In the genomic region with DNA sequence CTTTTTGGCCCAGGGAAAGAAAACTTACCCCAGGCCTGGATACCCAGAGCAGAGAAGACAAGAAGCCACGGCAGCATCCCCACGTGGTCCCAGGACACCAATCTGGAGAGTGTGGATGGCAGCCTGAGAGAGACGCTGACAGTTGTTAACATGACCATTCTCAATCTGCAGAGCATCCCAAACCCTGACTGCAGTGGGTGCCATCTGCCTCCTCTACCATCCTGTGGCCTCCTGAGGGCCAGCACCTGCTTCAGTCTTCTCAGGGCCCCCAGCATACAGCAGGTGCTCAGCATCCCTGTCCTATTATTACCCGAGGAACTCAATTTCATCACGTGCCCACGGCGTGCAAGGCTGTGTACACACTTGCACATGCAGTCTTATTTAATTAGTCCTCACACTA, we compare ENCODE assay signal across 19 cellular contexts. TPM values are rescaled to one million over a fixed set of nuclear protein-coding genes. Genes with fewer than 3 reads are reported as not detected.
DNase-seq lines count a peak whose midpoint lies in the region; ATAC-seq and TF ChIP-seq lines count a peak whose summit lies in the region.
"Had no signal": no experiment of that assay in that cellular context is flagged by ENCODE, and none has a peak within 500 bp of the region (broad histone marks: within the 10 kb centered on the region; RNA-seq: fewer than 3 reads in every experiment).

No MANE protein-coding gene starts in this region.

- H3K4me3 Mint-ChIP-seq in glutamatergic neuron (ENCODE audit: unreplicated experiment): no peak overlapping the region
- H3K4me3 Mint-ChIP-seq: HFFc6 had no signal

- no peaks in the 10 kb centered on the region for H3K9me3 Mint-ChIP-seq in glutamatergic neuron (ENCODE audit: unreplicated experiment)
- H3K9me3 Mint-ChIP-seq: HFFc6 had no signal

- peaks cover 7% of the 10 kb centered on the region for H3K27me3 Mint-ChIP-seq in glutamatergic neuron (ENCODE audit: unreplicated experiment)

- DNase-seq in NCI-H146 (lab: John Stamatoyannopoulos, UW): peak; percentile 44
- DNase-seq in NCI-H146 treated with DMSO at 0.1 percent for 48 hours (lab: John Stamatoyannopoulos, UW; ENCODE audit: unreplicated experiment): no peak
- peak; percentile 2 for DNase-seq in AG20443 (ENCODE audit: low spot score)
- DNase-seq in SHP77 treated with DMSO at 0.1 percent for 48 hours (lab: John Stamatoyannopoulos, UW): peak; percentile 23
- no peak for DNase-seq in glutamatergic neuron
- DNase-seq in NCI-H1417 treated with DMSO at 0.1 percent for 48 hours (lab: John Stamatoyannopoulos, UW): no peak
- DNase-seq: 8988T, COR-L47, HFFc6, MM.1S, NCI-H1105, NCI-H2029 treated with DMSO at 0.1 percent for 48 hours, SW 1271 had no signal

- no peak for TF ChIP-seq CTCF in glutamatergic neuron (IDR thresholded peaks at IDR 0.05; ENCODE audit: partially characterized antibody, unreplicated experiment)

- peak overlapping the region; percentile 2 for H3K27ac Mint-ChIP-seq in glutamatergic neuron (ENCODE audit: unreplicated experiment)
- H3K27ac Mint-ChIP-seq: HFFc6 had no signal

- no peak for ATAC-seq in HG02759 (IDR thresholded peaks at IDR 0.05; ENCODE audit: unreplicated experiment)
- no peak for ATAC-seq in HG02870 (IDR thresholded peaks at IDR 0.05; ENCODE audit: unreplicated experiment)
- ATAC-seq: HepG2 had no signal

- H3K4me1 Mint-ChIP-seq in glutamatergic neuron (ENCODE audit: low read depth, unreplicated experiment): no peaks in the 10 kb centered on the region

- H3K36me3 Mint-ChIP-seq in glutamatergic neuron (ENCODE audit: unreplicated experiment): no peaks in the 10 kb centered on the region

RNA-seq across cellular contexts. Expression of gene PGLYRP4, which starts 0.8 kb away (rescaled TPM):
- not detected for total RNA-seq in glutamatergic neuron (ENCODE audit: unreplicated experiment)
- total RNA-seq: H4, HepG2, HFFc6, RPMI7951, SJSA1 had no signal

RNA-seq across cellular contexts. Expression of gene S100A9, which starts 9.8 kb away (rescaled TPM):
- not detected for total RNA-seq in glutamatergic neuron (ENCODE audit: unreplicated experiment)
- total RNA-seq: H4, HFFc6, SJSA1 had no signal

RNA-seq across cellular contexts. Expression of gene S100A12, which starts 27.6 kb away (rescaled TPM):
- not detected for total RNA-seq in glutamatergic neuron (ENCODE audit: unreplicated experiment)
- total RNA-seq: H4, HepG2, HFFc6, RPMI7951, SJSA1 had no signal

RNA-seq across cellular contexts. Expression of gene PGLYRP3, which starts 35.1 kb away (rescaled TPM):
- not detected for total RNA-seq in glutamatergic neuron (ENCODE audit: unreplicated experiment)
- total RNA-seq: H4, HepG2, HFFc6, RPMI7951, SJSA1 had no signal

RNA-seq across cellular contexts. Expression of gene S100A8, which starts 43.0 kb away (rescaled TPM):
- total RNA-seq in glutamatergic neuron (ENCODE audit: unreplicated experiment): not detected
- total RNA-seq: H4, HepG2, HFFc6, SJSA1 had no signal

Comparison
In these comparisons a context has a peak if more than half of its experiments do, and no peak if none do; other contexts are left out.
1. DNase-seq: peak in NCI-H146 (single experiment), AG20443 (single experiment) and SHP77 treated with DMSO at 0.1 percent for 48 hours (single experiment); none in NCI-H146 treated with DMSO at 0.1 percent for 48 hours (single experiment), glutamatergic neuron (single experiment) and NCI-H1417 treated with DMSO at 0.1 percent for 48 hours (single experiment).